In the genomic region with DNA sequence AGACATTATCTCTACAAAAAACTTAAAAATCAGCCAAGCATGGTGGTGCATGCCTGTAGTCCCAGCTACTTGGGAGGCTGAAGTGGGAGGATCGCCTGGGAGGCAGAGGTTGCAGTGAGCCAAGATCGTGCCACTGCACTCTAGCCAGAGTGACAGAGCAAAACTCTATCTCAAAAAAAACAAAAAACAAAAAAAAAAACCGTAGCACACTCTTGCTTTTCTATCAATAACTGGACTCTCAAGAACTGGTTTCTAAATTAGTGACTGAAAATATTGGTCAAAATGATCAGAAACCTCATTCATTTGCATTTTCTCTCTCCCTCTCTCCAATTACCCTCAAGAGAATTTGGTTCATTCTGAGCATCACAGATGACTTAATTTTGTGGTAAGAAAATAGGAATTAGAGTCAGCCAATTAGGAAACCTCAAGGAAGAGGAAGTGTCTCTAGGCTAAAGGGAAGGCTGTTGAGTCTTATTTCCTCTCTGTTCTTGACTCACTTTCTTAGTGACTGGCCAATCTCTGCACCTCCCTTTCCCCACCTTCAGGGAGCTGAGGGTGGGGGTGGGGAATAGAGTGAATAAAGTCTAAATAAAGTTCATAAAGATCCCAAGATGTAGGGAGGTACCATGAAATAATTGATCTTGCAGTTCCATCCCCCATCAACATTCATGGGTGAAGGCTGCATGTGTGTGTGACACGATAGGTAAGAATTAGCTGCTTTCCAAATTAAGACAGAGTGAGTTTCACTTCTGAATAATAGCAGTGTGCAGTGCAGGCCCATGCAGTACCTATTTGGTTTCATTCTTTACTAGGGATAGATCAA, we compare ENCODE assay signal across 8 cellular contexts. TPM values are rescaled to one million over a fixed set of nuclear protein-coding genes. Genes with fewer than 3 reads are reported as not detected.
DNase-seq lines count a peak whose midpoint lies in the region; ATAC-seq and TF ChIP-seq lines count a peak whose summit lies in the region.

No MANE protein-coding gene starts in this region.

- H3K36me3 Mint-ChIP-seq in IgD-negative memory B cell = peaks cover 7% of the 10 kb centered on the region
- peaks cover 13% of the 10 kb centered on the region for H3K36me3 Mint-ChIP-seq in activated naive CD4-positive, alpha-beta T cell treated with anti-CD3 and anti-CD28 coated beads, Interleukin-2, amount 50 U/mL, for 24 hours
- peaks cover 27% of the 10 kb centered on the region for H3K36me3 Mint-ChIP-seq in stimulated activated memory B cell treated with anti-CD40 and anti-IgM and Interleukin-4, amounts not matched to agents 10 μg/mL and 1 μg/mL and 100 μg/mL, for 72 hours

- H3K4me1 Mint-ChIP-seq in IgD-negative memory B cell = peaks cover 19 to 31% (median 26%) of the 10 kb centered on the region in 3 donors
- H3K4me1 Mint-ChIP-seq in activated naive CD4-positive, alpha-beta T cell treated with anti-CD3 and anti-CD28 coated beads, Interleukin-2, amount 50 U/mL, for 24 hours = peaks cover 45% of the 10 kb centered on the region
- H3K4me1 Mint-ChIP-seq in stimulated activated memory B cell treated with anti-CD40 and anti-IgM and Interleukin-4, amounts not matched to agents 10 μg/mL and 1 μg/mL and 100 μg/mL, for 72 hours = peaks cover 53% of the 10 kb centered on the region

- peak overlapping the region; percentile 35 to 82 (median 78) for H3K4me3 Mint-ChIP-seq in IgD-negative memory B cell
- peak overlapping the region; percentile 77 for H3K4me3 Mint-ChIP-seq in activated naive CD4-positive, alpha-beta T cell treated with anti-CD3 and anti-CD28 coated beads, Interleukin-2, amount 50 U/mL, for 24 hours
- peak overlapping the region; percentile 40 for H3K4me3 Mint-ChIP-seq in stimulated activated memory B cell treated with anti-CD40 and anti-IgM and Interleukin-4, amounts not matched to agents 10 μg/mL and 1 μg/mL and 100 μg/mL, for 72 hours

- no peaks in the 10 kb centered on the region for H3K9me3 Mint-ChIP-seq in IgD-negative memory B cell
- H3K9me3 Mint-ChIP-seq in activated naive CD4-positive, alpha-beta T cell treated with anti-CD3 and anti-CD28 coated beads, Interleukin-2, amount 50 U/mL, for 24 hours = peaks cover 6% of the 10 kb centered on the region
- H3K9me3 Mint-ChIP-seq in stimulated activated memory B cell treated with anti-CD40 and anti-IgM and Interleukin-4, amounts not matched to agents 10 μg/mL and 1 μg/mL and 100 μg/mL, for 72 hours = no peaks in the 10 kb centered on the region

- TF ChIP-seq CTCF in GM13977 (IDR thresholded peaks at IDR 0.05; ENCODE audit: extremely low read depth, insufficient read depth, missing control alignments) = no peak

- in situ Hi-C loops in GM13977 (cut with MboI; ENCODE audit: low pct_unique_long_range_greater_than_20kb, low sequenced_read_pairs, unreplicated experiment) = no loop called here

- H3K27me3 Mint-ChIP-seq in IgD-negative memory B cell = no peaks in the 10 kb centered on the region
- H3K27me3 Mint-ChIP-seq in activated naive CD4-positive, alpha-beta T cell treated with anti-CD3 and anti-CD28 coated beads, Interleukin-2, amount 50 U/mL, for 24 hours = no peaks in the 10 kb centered on the region
- H3K27me3 Mint-ChIP-seq in stimulated activated memory B cell treated with anti-CD40 and anti-IgM and Interleukin-4, amounts not matched to agents 10 μg/mL and 1 μg/mL and 100 μg/mL, for 72 hours = no peaks in the 10 kb centered on the region

- DNase-seq in GM13977 (ENCODE audit: low spot score) = peak; percentile 72
- DNase-seq in DMS153 treated with DMSO at 0.1 percent for 48 hours (lab: John Stamatoyannopoulos, UW; ENCODE audit: unreplicated experiment) = no peak
- no peak for DNase-seq in NCI-H82 treated with DMSO at 0.1 percent for 48 hours (lab: John Stamatoyannopoulos, UW; ENCODE audit: unreplicated experiment)
- no peak for DNase-seq in hepatic stellate cell (ENCODE audit: low spot score)

- H3K27ac Mint-ChIP-seq in IgD-negative memory B cell = peak overlapping the region; percentile 65 to 93 (median 93)
- peak overlapping the region; percentile 96 for H3K27ac Mint-ChIP-seq in activated naive CD4-positive, alpha-beta T cell treated with anti-CD3 and anti-CD28 coated beads, Interleukin-2, amount 50 U/mL, for 24 hours
- peak overlapping the region; percentile 66 for H3K27ac Mint-ChIP-seq in stimulated activated memory B cell treated with anti-CD40 and anti-IgM and Interleukin-4, amounts not matched to agents 10 μg/mL and 1 μg/mL and 100 μg/mL, for 72 hours

- ATAC-seq in GM21529 (IDR thresholded peaks at IDR 0.05; ENCODE audit: unreplicated experiment) = peak; percentile 72
- peak; percentile 88 for ATAC-seq in stimulated activated memory B cell treated with anti-CD40 and anti-IgM and Interleukin-4, amounts not matched to agents 10 μg/mL and 1 μg/mL and 100 μg/mL, for 72 hours

RNA-seq across cellular contexts. Expression of gene PSMA6, which starts 6.8 kb away (rescaled TPM):
- polyA plus RNA-seq in IgD-negative memory B cell = 210 TPM
